8 cellular contexts compared by ENCODE assay signal in the genomic region with DNA sequence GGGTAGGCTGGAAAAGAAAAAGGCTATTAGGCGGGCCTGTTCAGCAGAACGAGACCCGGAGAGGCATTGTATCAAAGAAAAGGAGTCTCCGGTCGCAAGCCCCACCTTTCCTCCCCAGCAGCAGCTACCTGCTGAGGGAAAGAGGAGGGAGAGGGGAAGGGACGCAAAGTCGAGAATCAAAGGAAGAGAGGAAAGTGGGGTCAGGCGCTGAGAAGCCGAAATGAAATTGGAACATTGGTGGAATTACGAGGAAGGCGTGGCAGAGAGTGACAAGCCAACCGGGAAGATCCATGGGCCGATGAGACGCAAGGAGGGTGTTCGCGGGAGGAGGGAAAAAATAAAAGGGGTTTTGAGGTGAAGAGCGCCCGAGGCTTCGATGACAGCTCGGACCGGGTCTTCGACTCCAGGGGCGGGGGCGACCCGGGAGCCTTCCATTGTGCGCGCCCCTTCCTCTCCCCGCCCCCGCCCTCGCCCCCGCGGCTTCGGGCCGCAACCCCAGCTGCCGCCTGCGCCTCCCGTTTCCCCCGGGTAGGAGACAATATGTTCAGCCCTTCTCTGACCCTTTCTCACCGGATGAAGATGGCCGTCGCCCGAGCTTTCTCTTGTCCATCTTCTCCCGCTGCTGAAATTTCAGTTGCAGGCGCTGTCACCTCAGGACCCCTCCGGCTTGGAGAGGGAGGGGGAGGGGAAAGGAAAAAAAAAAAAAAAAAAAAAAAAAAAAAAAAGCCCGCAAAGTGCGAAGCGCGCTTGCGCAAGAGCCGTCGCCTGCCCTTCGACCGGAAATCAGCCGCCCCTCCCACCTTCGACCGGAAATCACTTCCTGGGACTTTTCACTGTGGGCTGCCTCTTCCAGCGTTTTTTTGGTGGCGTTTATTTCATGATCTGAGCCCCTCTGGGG. TPM values are rescaled to one million over a fixed set of nuclear protein-coding genes. Genes with fewer than 3 reads are reported as not detected.
DNase-seq lines count a peak whose midpoint lies in the region; ATAC-seq and TF ChIP-seq lines count a peak whose summit lies in the region.

SENP7 (minus strand) TSS at position 692 of the 898 bp plus-strand sequence; CDS start at position 610, 82 bp downstream.

- peaks cover 35% of the 10 kb centered on the region for H3K4me1 Mint-ChIP-seq in HFFc6 (ENCODE audit: low read depth)
- peaks cover 7% of the 10 kb centered on the region for H3K4me1 Mint-ChIP-seq in progenitor cell of endocrine pancreas (ENCODE audit: low read depth)

- H3K36me3 ChIP-seq in heart right ventricle (peaks cover 0 to 2% (median 0%) of the 10 kb centered on the region in 9 donors), upper lobe of right lung (no peaks in the 10 kb centered on the region)

- TF ChIP-seq CTCF in HFFc6 (IDR thresholded peaks at IDR 0.05) (no peak), heart right ventricle (IDR thresholded peaks at IDR 0.05) (no peak), progenitor cell of endocrine pancreas (IDR thresholded peaks at IDR 0.05; ENCODE audit: unreplicated experiment) (no peak), upper lobe of right lung (IDR thresholded peaks at IDR 0.05) (no peak)

- H3K9me3 Mint-ChIP-seq in HFFc6 = no peaks in the 10 kb centered on the region
- H3K9me3 Mint-ChIP-seq in progenitor cell of endocrine pancreas (ENCODE audit: low read depth) = no peaks in the 10 kb centered on the region

- peaks cover 1% of the 10 kb centered on the region for H3K27me3 Mint-ChIP-seq in HFFc6 (ENCODE audit: insufficient read depth)
- H3K27me3 Mint-ChIP-seq in progenitor cell of endocrine pancreas = peaks cover 3% of the 10 kb centered on the region

- peak; percentile 62 for DNase-seq in GF-D8 (lab: John Stamatoyannopoulos, UW)
- DNase-seq in HFFc6 = peak; percentile 64
- peak; percentile 82 to 94 (median 85) for DNase-seq in NCI-H1417 (lab: John Stamatoyannopoulos, UW)
- DNase-seq in T-helper 1 cell = peak; percentile 58 to 83 (median 70)
- DNase-seq in amniotic epithelial cell (ENCODE audit: low read depth) = peak; percentile 77
- DNase-seq in heart right ventricle = peak; percentile 88 to 90
- DNase-seq in progenitor cell of endocrine pancreas (ENCODE audit: low spot score, unreplicated experiment) = peak; percentile 59
- DNase-seq in upper lobe of right lung = peak; percentile 93

- intact Hi-C loops in heart right ventricle (cut with DNase I) = loop anchor here in 7 of 10 donors (2.0 to 10.0 kb wide), 6 partner anchors 48 to 165 kb away; partner anchors contain the start of genes PCNP (in 5 of the 7), TRMT10C (in 3 of the 7) and ZBTB11 (in 2 of the 7)
- intact Hi-C loops in upper lobe of right lung (cut with DNase I) = no loop called here

- ATAC-seq in heart right ventricle = peak; percentile 87 to 93 (median 90)
- peak; percentile 86 for ATAC-seq in upper lobe of right lung

- H3K4me3 ChIP-seq in heart right ventricle (peak within 1 kb of the TSS; percentile 67 to 99 (median 84)), upper lobe of right lung (peak within 1 kb of the TSS; percentile 87)

- peak within 1 kb of the TSS; percentile 85 to 99 (median 94) for H3K27ac ChIP-seq in heart right ventricle
- H3K27ac ChIP-seq in upper lobe of right lung = peak within 1 kb of the TSS; percentile 92

- peaks cover 3 to 33% (median 17%) of the 10 kb centered on the region in 9 donors for H3K4me1 ChIP-seq in heart right ventricle
- peaks cover 7% of the 10 kb centered on the region for H3K4me1 ChIP-seq in upper lobe of right lung

- 0% methylated on average over 50 to 56 of the region's 59 CpGs for WGBS in heart right ventricle, 2 donors

- H3K27me3 ChIP-seq in heart right ventricle (peaks cover 0 to 11% (median 0%) of the 10 kb centered on the region in 7 donors), upper lobe of right lung (no peaks in the 10 kb centered on the region)

- H3K4me3 Mint-ChIP-seq in HFFc6 (peak within 1 kb of the TSS; percentile 100), progenitor cell of endocrine pancreas (ENCODE audit: low read depth) (peak within 1 kb of the TSS; percentile 97)

- H3K27ac Mint-ChIP-seq in HFFc6 (peak within 1 kb of the TSS; percentile 98), progenitor cell of endocrine pancreas (peak within 1 kb of the TSS; percentile 97)

- no peaks in the 10 kb centered on the region for H3K9me3 ChIP-seq in heart right ventricle
- H3K9me3 ChIP-seq in upper lobe of right lung = no peaks in the 10 kb centered on the region

- peaks cover 10% of the 10 kb centered on the region for H3K36me3 Mint-ChIP-seq in HFFc6 (ENCODE audit: low read depth)
- H3K36me3 Mint-ChIP-seq in progenitor cell of endocrine pancreas (ENCODE audit: insufficient read depth) = peaks cover 4% of the 10 kb centered on the region

RNA-seq across cellular contexts. Expression of gene SENP7, which starts in this region (rescaled TPM):
- 1 to 10 TPM; 4.1 to 6.7 (median 5.6) TPM for total RNA-seq in HFFc6 (2021; fragmentation: NEBNext Ultra II Directional; extraction: Animal tissue kit (Norgen Biotek cat#: 25700))
- total RNA-seq in heart right ventricle = 10 to 100 TPM in 5 of 10 donors, 1 to 10 TPM in 5; 8.5 to 11.1 (median 10.0) TPM
- 10 to 100 TPM in 1 of 2 donors, 1 to 10 TPM in 1; 3.6 to 18.9 TPM for polyA plus RNA-seq in heart right ventricle
- 60.9 and 63.7 TPM in 2 replicates for total RNA-seq in progenitor cell of endocrine pancreas
- total RNA-seq in upper lobe of right lung = 20.0 TPM

Comparison
In these comparisons a context has a peak if more than half of its experiments do, and no peak if none do; other contexts are left out.
1. Peak in every context shown above with its lines: DNase-seq, ATAC-seq, H3K4me3 ChIP-seq and H3K27ac ChIP-seq.